Comparison of ENCODE assay signal across 1 cellular context in the genomic region with DNA sequence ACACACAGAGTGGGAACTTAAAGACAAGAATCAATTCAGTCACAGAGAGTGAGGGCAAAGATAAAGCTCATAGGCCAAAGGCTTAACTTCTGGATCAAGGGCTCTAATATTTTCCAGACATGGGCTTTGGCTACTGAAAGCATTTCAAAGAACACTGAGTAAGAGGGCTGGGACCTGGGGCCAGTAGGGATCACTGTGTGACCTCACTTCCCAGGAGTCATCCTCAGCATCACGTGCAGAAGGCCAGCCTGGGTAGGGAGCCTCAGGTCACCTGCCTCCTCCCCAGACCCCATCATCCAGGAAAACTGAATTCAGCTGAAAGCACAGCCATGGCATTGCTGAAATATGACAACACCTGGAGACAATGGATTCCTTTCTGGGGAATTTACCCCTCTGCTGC.
A peak's percentile ranks its signal among the peaks of the same experiment; 100 is the strongest.
TF ChIP-seq lines count a peak whose summit lies in the region.

No MANE protein-coding gene starts in this region.

TF ChIP-seq in IMR-90, 13 proteins besides CTCF, POLR2A, EP300 and RAD21:
- TF ChIP-seq BHLHE40 (IDR thresholded peaks at IDR 0.05; ENCODE audit: low read depth, low read length) (peak; percentile 39; the same call in 1 of the 2 replicates), FOS (IDR thresholded peaks at IDR 0.05; ENCODE audit: low read depth, low read length) (no peak)
- TF ChIP-seq, protein P1, sequence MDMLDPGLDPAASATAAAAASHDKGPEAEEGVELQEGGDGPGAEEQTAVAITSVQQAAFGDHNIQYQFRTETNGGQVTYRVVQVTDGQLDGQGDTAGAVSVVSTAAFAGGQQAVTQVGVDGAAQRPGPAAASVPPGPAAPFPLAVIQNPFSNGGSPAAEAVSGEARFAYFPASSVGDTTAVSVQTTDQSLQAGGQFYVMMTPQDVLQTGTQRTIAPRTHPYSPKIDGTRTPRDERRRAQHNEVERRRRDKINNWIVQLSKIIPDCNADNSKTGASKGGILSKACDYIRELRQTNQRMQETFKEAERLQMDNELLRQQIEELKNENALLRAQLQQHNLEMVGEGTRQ (IDR thresholded peaks at IDR 0.05; ENCODE audit: low read depth, low read length), result peak; percentile 60
